In genomic region chr12:6632026-6632978, GRCh38 we compare ENCODE assay signal across 9 cellular contexts. TPM values are rescaled to one million over a fixed set of nuclear protein-coding genes. Genes with fewer than 3 reads are reported as not detected.
A peak's percentile ranks its signal among the peaks of the same experiment; 100 is the strongest.
DNase-seq lines count a peak whose midpoint lies in the region; ATAC-seq, FAIRE-seq and TF ChIP-seq lines count a peak whose summit lies in the region.
"Had no signal": no experiment of that assay in that cellular context is flagged by ENCODE, and none has a peak within 500 bp of the region (broad histone marks: within the 10 kb centered on the region; RNA-seq: fewer than 3 reads in every experiment).

No MANE protein-coding gene starts in this region.

- CTCF ChIA-PET in WTC11 (lab: Charles Lee), result interaction anchor here (1.5 to 4.3 kb wide), 2 partner anchors 12 to 20 kb away, joined by 3 to 25 read pairs; no protein-coding TSS in a partner anchor
- CTCF ChIA-PET in endothelial cell of umbilical vein (lab: Charles Lee), result interaction anchor here (1.0 to 1.8 kb wide), 3 partner anchors 9 to 12 kb away, joined by 4 to 9 read pairs (median 5); no protein-coding TSS in a partner anchor

- DNase-seq in DND-41, result peak; percentile 80
- no peak for DNase-seq in WTC11 (ENCODE audit: low spot score)
- no peak for DNase-seq in endothelial cell of umbilical vein (ENCODE audit: low read depth, low spot score)
- peak; percentile 56 for DNase-seq in small intestine
- DNase-seq in NCI-H1105 (lab: John Stamatoyannopoulos, UW), result no peak
- DNase-seq in coronary artery (ENCODE audit: low spot score), result no peak

- H3K36me3 ChIP-seq in DND-41 (ENCODE audit: insufficient read depth, low read length) (no peaks in the 10 kb centered on the region), endothelial cell of umbilical vein (ENCODE audit: control insufficient read depth in 2 of 2, extremely low read depth in 1 of 2, insufficient read depth in 2 of 2, low read length in 2 of 2) (no peaks in the 10 kb centered on the region), small intestine (ENCODE audit: control insufficient read depth in 2 of 2, insufficient read depth in 2 of 2, low read length in 2 of 2) (no peaks in the 10 kb centered on the region)

- no peak overlapping the region for H3K4me3 Mint-ChIP-seq in WTC11

- H3K36me3 Mint-ChIP-seq in WTC11, result no peaks in the 10 kb centered on the region

- TF ChIP-seq CTCF in DND-41 (IDR thresholded peaks at IDR 0.05; ENCODE audit: borderline replicate concordance, extremely low read depth, low read length, poor library complexity, severe bottlenecking) (no peak), WTC11 (IDR thresholded peaks at IDR 0.05) (no peak), endothelial cell of umbilical vein (IDR thresholded peaks at IDR 0.05; ENCODE audit: extremely low read depth in 1 of 2, insufficient read depth in 1 of 2, low read depth in 1 of 2, low read length in 2 of 2) (no peak), coronary artery (IDR thresholded peaks at IDR 0.05) (no peak)

- WGBS in small intestine, 3 donors, result 48% methylated on average over 21 of the region's 21 CpGs

- H3K4me1 ChIP-seq in DND-41 (ENCODE audit: insufficient read depth, low read length), result peaks cover 47% of the 10 kb centered on the region
- H3K4me1 ChIP-seq in endothelial cell of umbilical vein (ENCODE audit: control insufficient read depth, extremely low read depth, insufficient read depth, low read length), result no peaks in the 10 kb centered on the region
- H3K4me1 ChIP-seq in small intestine (ENCODE audit: control insufficient read depth in 2 of 2, insufficient read depth in 1 of 2, low read depth in 1 of 2, low read length in 1 of 2), result peaks cover 4% of the 10 kb centered on the region in 2 donors

- H3K4me3 ChIP-seq in DND-41 (ENCODE audit: low read depth in 1 of 2, low read length in 2 of 2) (no peak overlapping the region), endothelial cell of umbilical vein (replicated peaks in 1 of 3; ENCODE audit: insufficient read depth in 1 of 3, low read depth in 1 of 3, low read length in 3 of 3) (no peak overlapping the region), small intestine (ENCODE audit: low read depth in 1 of 2, low read length in 2 of 2) (no peak overlapping the region), coronary artery (no peak overlapping the region)

- H3K27me3 Mint-ChIP-seq in WTC11 (ENCODE audit: low read depth), result peaks cover 3% of the 10 kb centered on the region

- H3K9me3 Mint-ChIP-seq in WTC11, result no peaks in the 10 kb centered on the region

- H3K9me3 ChIP-seq in DND-41 (ENCODE audit: insufficient read depth, low read length, severe bottlenecking) (no peaks in the 10 kb centered on the region), endothelial cell of umbilical vein (replicated peaks; ENCODE audit: control insufficient read depth, insufficient read depth, low read length) (no peaks in the 10 kb centered on the region), small intestine (ENCODE audit: control insufficient read depth, low read depth) (no peaks in the 10 kb centered on the region)

- ATAC-seq in DND-41 (ENCODE audit: insufficient read depth, low read depth), result peak; percentile 93
- peak; percentile 45 for ATAC-seq in GM19324 (IDR thresholded peaks at IDR 0.05; ENCODE audit: low FRiP score, unreplicated experiment)
- peak; percentile 63 for ATAC-seq in HG03571 (IDR thresholded peaks at IDR 0.05; ENCODE audit: unreplicated experiment)
- ATAC-seq in WTC11, result no peak; the same call in 1 of the 2 replicates

- H3K79me2 ChIP-seq in DND-41 (ENCODE audit: insufficient read depth, low read length), result no peaks in the 10 kb centered on the region
- no peaks in the 10 kb centered on the region for H3K79me2 ChIP-seq in endothelial cell of umbilical vein (ENCODE audit: control insufficient read depth, insufficient read depth, low read length)

- H3K4me2 ChIP-seq in DND-41 (ENCODE audit: insufficient read depth, low read length) (peak overlapping the region; percentile 37), endothelial cell of umbilical vein (ENCODE audit: insufficient read depth, low read length) (no peak overlapping the region)

- H3K9me1 ChIP-seq in endothelial cell of umbilical vein (replicated peaks; ENCODE audit: control insufficient read depth, extremely low read depth, insufficient read depth, low read length), result no peaks in the 10 kb centered on the region

- POLR2A ChIA-PET in WTC11 (lab: Charles Lee), result no interaction called here
- POLR2A ChIA-PET in endothelial cell of umbilical vein (lab: Charles Lee), result no interaction called here

- peak overlapping the region; percentile 26 for H3K9ac ChIP-seq in DND-41 (ENCODE audit: low read depth, low read length)
- H3K9ac ChIP-seq in endothelial cell of umbilical vein (replicated peaks; ENCODE audit: extremely low read depth, insufficient read depth, low read length), result no peak overlapping the region

- H4K20me1 ChIP-seq in DND-41 (ENCODE audit: insufficient read depth, low read length) (peaks cover 3% of the 10 kb centered on the region; the same call in 1 of the 2 replicates), endothelial cell of umbilical vein (replicated peaks; ENCODE audit: control insufficient read depth, extremely low read depth, insufficient read depth, low read length) (no peaks in the 10 kb centered on the region)

- no peak for TF ChIP-seq POLR2A in endothelial cell of umbilical vein (IDR thresholded peaks at IDR 0.05; ENCODE audit: low read depth, low read length)

- peak; percentile 62 for FAIRE-seq in endothelial cell of umbilical vein (lab: Jason Lieb, UNC)
- FAIRE-seq in small intestine (lab: Jason Lieb, UNC), result no peak

- BruUV-seq in endothelial cell of umbilical vein (replicated peaks; lab: Mats Ljungman, UMichigan), result no TSS peak

- H3K27ac ChIP-seq in DND-41 (ENCODE audit: low read length) (peak overlapping the region; percentile 68), endothelial cell of umbilical vein (ENCODE audit: insufficient read depth, low read depth, low read length) (no peak overlapping the region), small intestine (ENCODE audit: low read depth in 1 of 2, low read length in 1 of 2) (peak overlapping the region; percentile 89 to 92), coronary artery (peak overlapping the region in 1 of 2 donors; percentile 51)
- H3K27ac ChIP-seq: epithelial cell of prostate had no signal

- H2AFZ ChIP-seq in DND-41 (ENCODE audit: low read depth, low read length) (peak overlapping the region; percentile 73), endothelial cell of umbilical vein (ENCODE audit: low read depth, low read length) (peak overlapping the region; percentile 3)

- H3K4me1 Mint-ChIP-seq in WTC11, result peaks cover 19% of the 10 kb centered on the region

- 0 out of 2 replicates have a peak overlapping the region, but pooled peaks have one; percentile 76 for H3K27ac Mint-ChIP-seq in WTC11

- intact Hi-C loops in endothelial cell of umbilical vein (cut with micrococcal nuclease), result no loop called here

- H3K27me3 ChIP-seq in DND-41 (ENCODE audit: insufficient read depth, low read length, poor library complexity) (no peaks in the 10 kb centered on the region), endothelial cell of umbilical vein (ENCODE audit: control insufficient read depth in 2 of 2, insufficient read depth in 2 of 2, low read length in 2 of 2) (no peaks in the 10 kb centered on the region), small intestine (ENCODE audit: control insufficient read depth in 2 of 2, insufficient read depth in 2 of 2, low read length in 2 of 2) (no peaks in the 10 kb centered on the region)

- dilution Hi-C loops in endothelial cell of umbilical vein (cut with MboI; ENCODE audit: extremely low pct_ligation_motif_present, low sequenced_read_pairs), result no loop called here

RNA-seq across cellular contexts. Expression of gene LPAR5, which starts 3.5 kb away (rescaled TPM):
- total RNA-seq in WTC11 (2021) (0.20 to 0.57 TPM (median 0.48 TPM) in 3 replicates), endothelial cell of umbilical vein (not detected in 2 replicates)
- polyA plus RNA-seq in endothelial cell of umbilical vein (0.23 and 0.41 TPM in 2 replicates), small intestine (1 to 10 TPM; 6.2 to 8.8 (median 7.8) TPM)
- polyA plus RNA-seq in endothelial cell of umbilical vein (2011; cell fraction: cytosol; rRNA removed), result 0.07 and 0.10 TPM in 2 replicates
- polyA plus RNA-seq in endothelial cell of umbilical vein (2011; cell fraction: nucleus; rRNA removed), result 0.08 TPM in 1 of 2 replicates, not detected in the other
- 0.07 TPM in 1 of 2 replicates, not detected in the other for polyA plus RNA-seq in endothelial cell of umbilical vein (2012)
- 0.42 and 0.75 TPM in 2 replicates for polyA minus RNA-seq in endothelial cell of umbilical vein
- 1.7 TPM for polyA minus RNA-seq in endothelial cell of umbilical vein (2011; cell fraction: cytosol; rRNA and poly(A)+ RNA removed)
- not detected in 2 replicates for polyA minus RNA-seq in endothelial cell of umbilical vein (2011; cell fraction: nucleus; rRNA and poly(A)+ RNA removed)

RNA-seq across cellular contexts. Expression of gene ACRBP, which starts 14.9 kb away (rescaled TPM):
- total RNA-seq in WTC11 (2021) (2.1 to 4.2 TPM (median 3.2 TPM) in 3 replicates), endothelial cell of umbilical vein (0.97 and 1.3 TPM in 2 replicates)
- polyA plus RNA-seq in endothelial cell of umbilical vein (5.5 and 5.7 TPM in 2 replicates), small intestine (1 to 10 TPM; 2.6 to 5.9 (median 4.5) TPM)
- polyA plus RNA-seq in endothelial cell of umbilical vein (2011; cell fraction: cytosol; rRNA removed), result 2.0 and 3.4 TPM in 2 replicates
- polyA plus RNA-seq in endothelial cell of umbilical vein (2011; cell fraction: nucleus; rRNA removed), result 2.5 and 3.2 TPM in 2 replicates
- 0.32 and 0.82 TPM in 2 replicates for polyA plus RNA-seq in endothelial cell of umbilical vein (2012)
- polyA minus RNA-seq in endothelial cell of umbilical vein, result 4.5 and 5.2 TPM in 2 replicates
- not detected for polyA minus RNA-seq in endothelial cell of umbilical vein (2011; cell fraction: cytosol; rRNA and poly(A)+ RNA removed)
- polyA minus RNA-seq in endothelial cell of umbilical vein (2011; cell fraction: nucleus; rRNA and poly(A)+ RNA removed), result 1.6 and 1.8 TPM in 2 replicates

RNA-seq across cellular contexts. Expression of gene CHD4, which starts 25.1 kb away (rescaled TPM):
- 333 to 354 TPM (median 334 TPM) in 3 replicates for total RNA-seq in WTC11 (2021)
- total RNA-seq in endothelial cell of umbilical vein, result 192 and 216 TPM in 2 replicates
- polyA plus RNA-seq in endothelial cell of umbilical vein, result 119 and 127 TPM in 2 replicates
- 130 and 131 TPM in 2 replicates for polyA plus RNA-seq in endothelial cell of umbilical vein (2011; cell fraction: cytosol; rRNA removed)
- polyA plus RNA-seq in endothelial cell of umbilical vein (2011; cell fraction: nucleus; rRNA removed), result 178 and 198 TPM in 2 replicates
- polyA plus RNA-seq in endothelial cell of umbilical vein (2012), result 108 and 117 TPM in 2 replicates
- polyA minus RNA-seq in endothelial cell of umbilical vein, result 187 and 211 TPM in 2 replicates
- 97.7 TPM for polyA minus RNA-seq in endothelial cell of umbilical vein (2011; cell fraction: cytosol; rRNA and poly(A)+ RNA removed)
- 83.7 and 90.8 TPM in 2 replicates for polyA minus RNA-seq in endothelial cell of umbilical vein (2011; cell fraction: nucleus; rRNA and poly(A)+ RNA removed)
- polyA plus RNA-seq in small intestine, result 100 to 1,000 TPM in 1 of 3 donors, 10 to 100 TPM in 2; 88.2 to 123 (median 94.8) TPM

RNA-seq across cellular contexts. Expression of gene ING4, which starts 30.6 kb away (rescaled TPM):
- total RNA-seq in WTC11 (2021) (23.0 to 27.4 TPM (median 26.7 TPM) in 3 replicates), endothelial cell of umbilical vein (26.3 and 34.7 TPM in 2 replicates)
- polyA plus RNA-seq in endothelial cell of umbilical vein (49.6 and 52.0 TPM in 2 replicates), small intestine (10 to 100 TPM; 29.3 to 30.9 (median 30.0) TPM)
- 60.5 and 62.5 TPM in 2 replicates for polyA plus RNA-seq in endothelial cell of umbilical vein (2011; cell fraction: cytosol; rRNA removed)
- polyA plus RNA-seq in endothelial cell of umbilical vein (2011; cell fraction: nucleus; rRNA removed), result 144 and 179 TPM in 2 replicates
- polyA plus RNA-seq in endothelial cell of umbilical vein (2012), result 31.1 and 38.8 TPM in 2 replicates
- 24.0 and 24.5 TPM in 2 replicates for polyA minus RNA-seq in endothelial cell of umbilical vein
- polyA minus RNA-seq in endothelial cell of umbilical vein (2011; cell fraction: cytosol; rRNA and poly(A)+ RNA removed), result 5.7 TPM
- 17.5 and 26.9 TPM in 2 replicates for polyA minus RNA-seq in endothelial cell of umbilical vein (2011; cell fraction: nucleus; rRNA and poly(A)+ RNA removed)

RNA-seq across cellular contexts. Expression of gene ZNF384, which starts 56.9 kb away (rescaled TPM):
- 63.8 to 64.7 TPM (median 64.4 TPM) in 3 replicates for total RNA-seq in WTC11 (2021)
- 52.8 and 58.5 TPM in 2 replicates for total RNA-seq in endothelial cell of umbilical vein
- polyA plus RNA-seq in endothelial cell of umbilical vein, result 58.3 and 67.5 TPM in 2 replicates
- 50.6 and 51.3 TPM in 2 replicates for polyA plus RNA-seq in endothelial cell of umbilical vein (2011; cell fraction: cytosol; rRNA removed)
- polyA plus RNA-seq in endothelial cell of umbilical vein (2011; cell fraction: nucleus; rRNA removed), result 180 and 198 TPM in 2 replicates
- 48.8 and 55.5 TPM in 2 replicates for polyA plus RNA-seq in endothelial cell of umbilical vein (2012)
- 69.6 and 82.8 TPM in 2 replicates for polyA minus RNA-seq in endothelial cell of umbilical vein
- polyA minus RNA-seq in endothelial cell of umbilical vein (2011; cell fraction: cytosol; rRNA and poly(A)+ RNA removed), result 31.3 TPM
- 57.6 and 71.5 TPM in 2 replicates for polyA minus RNA-seq in endothelial cell of umbilical vein (2011; cell fraction: nucleus; rRNA and poly(A)+ RNA removed)
- polyA plus RNA-seq in small intestine, result 10 to 100 TPM; 26.2 to 38.2 (median 31.0) TPM

Comparison
In these comparisons a context has a peak if more than half of its experiments do, and no peak if none do; other contexts are left out.
1. DNase-seq: peak in DND-41 (single experiment) and small intestine (single experiment); none in WTC11 (single experiment), endothelial cell of umbilical vein (single experiment), NCI-H1105 (single experiment) and coronary artery (single experiment).